Comparison of ENCODE assay signal across 36 cellular contexts in genomic region chr15:65332662-65333440, GRCh38. TPM values are rescaled to one million over a fixed set of nuclear protein-coding genes. Genes with fewer than 3 reads are reported as not detected.
DNase-seq lines count a peak whose midpoint lies in the region; ATAC-seq and TF ChIP-seq lines count a peak whose summit lies in the region.
"Had no signal": no experiment of that assay in that cellular context is flagged by ENCODE, and none has a peak within 500 bp of the region (broad histone marks: within the 10 kb centered on the region; RNA-seq: fewer than 3 reads in every experiment).

No MANE protein-coding gene starts in this region.

- CTCF ChIA-PET in HEK293 (lab: Yijun Ruan, JAX) = interaction anchor here (0.6 to 1.0 kb wide), 2 partner anchors 14 to 53 kb away, joined by 3 read pairs; no protein-coding TSS in a partner anchor

- H3K27ac Mint-ChIP-seq in endothelial cell (ENCODE audit: unreplicated experiment) = peak overlapping the region; percentile 57
- H3K27ac Mint-ChIP-seq in immature natural killer cell = no peak overlapping the region
- H3K27ac Mint-ChIP-seq: activated CD8-positive, alpha-beta memory T cell treated with anti-CD3 and anti-CD28 coated beads, Interleukin-2, amount 10 ng/mL, durations not matched to agents 7 days and 5 days; activated naive CD8-positive, alpha-beta T cell treated with anti-CD3 and anti-CD28 coated beads for 36 hours; HFFc6; T-helper 1 cell treated with Interleukin-12 subunit alpha and Interleukin-12 subunit beta and Interleukin-4 antibody, amounts not matched to agents 30 μg/mL and 1 μg/mL, for 36 hours had no signal

- no peak overlapping the region for H2AFZ ChIP-seq in osteoblast (ENCODE audit: low read length)

- DNase-seq in COLO668 (lab: John Stamatoyannopoulos, UW; ENCODE audit: unreplicated experiment) (peak; percentile 32), endothelial cell (ENCODE audit: low spot score) (no peak), osteoblast (ENCODE audit: insufficient read length, low spot score, missing footprints) (peak; percentile 65), GDM1 (lab: John Stamatoyannopoulos, UW) (no peak), immature natural killer cell (no peak)
- DNase-seq: activated CD4-positive, alpha-beta T cell treated with anti-CD3 and anti-CD28 coated beads, Interleukin-2, amount 50 U/mL, for 4 hours; activated CD8-positive, alpha-beta memory T cell treated with anti-CD3 and anti-CD28 coated beads, Interleukin-2, amount 10 ng/mL, durations not matched to agents 7 days and 5 days; activated gamma-delta T cell; activated naive CD8-positive, alpha-beta T cell treated with anti-CD3 and anti-CD28 coated beads for 36 hours; activated T-cell treated with anti-CD3 and anti-CD28 coated beads, Interleukin-2, amount 50 U/mL, for 4 hours; anterior cingulate cortex; C1 segment of cervical spinal cord; COR-L47; HFFc6; hippocampal formation; left ventricle myocardium superior; mesendoderm; MG63; NCI-H1105; NCI-H1930; OCI-M1; sigmoid colon; stimulated activated CD4-positive, alpha-beta T cell treated with anti-CD3 and anti-CD28 coated beads, Interleukin-4, amount 100 ng/mL, for 4 hours had no signal

- no peaks in the 10 kb centered on the region for H3K9me3 Mint-ChIP-seq in endothelial cell (ENCODE audit: unreplicated experiment)
- H3K9me3 Mint-ChIP-seq in immature natural killer cell = no peaks in the 10 kb centered on the region
- H3K9me3 Mint-ChIP-seq: activated naive CD8-positive, alpha-beta T cell treated with anti-CD3 and anti-CD28 coated beads for 36 hours; activated T-cell treated with anti-CD3 and anti-CD28 coated beads, Interleukin-2, amount 50 U/mL, for 4 hours; HFFc6; T-helper 1 cell treated with Interleukin-12 subunit alpha and Interleukin-12 subunit beta and Interleukin-4 antibody, amounts not matched to agents 30 μg/mL and 1 μg/mL, for 36 hours; type B pancreatic cell had no signal

- no peaks in the 10 kb centered on the region for H3K36me3 ChIP-seq in HEK293 (ENCODE audit: control insufficient read depth in 2 of 2, insufficient read depth in 1 of 2, low read length in 2 of 2)
- no peaks in the 10 kb centered on the region for H3K36me3 ChIP-seq in osteoblast (ENCODE audit: insufficient read depth, low read length)
- H3K36me3 ChIP-seq: gastroesophageal sphincter, MG63, neutrophil, sigmoid colon had no signal

- peaks cover 33% of the 10 kb centered on the region for H3K4me1 Mint-ChIP-seq in endothelial cell (ENCODE audit: unreplicated experiment)
- H3K4me1 Mint-ChIP-seq in immature natural killer cell = no peaks in the 10 kb centered on the region
- H3K4me1 Mint-ChIP-seq: activated CD8-positive, alpha-beta memory T cell treated with anti-CD3 and anti-CD28 coated beads, Interleukin-2, amount 10 ng/mL, durations not matched to agents 7 days and 5 days; activated naive CD8-positive, alpha-beta T cell treated with anti-CD3 and anti-CD28 coated beads for 36 hours had no signal

- peaks cover 4% of the 10 kb centered on the region for H3K4me1 ChIP-seq in HEK293 (ENCODE audit: control insufficient read depth, insufficient read depth, low read length)
- H3K4me1 ChIP-seq in osteoblast (ENCODE audit: insufficient read depth, low read length) = no peaks in the 10 kb centered on the region
- H3K4me1 ChIP-seq: gastroesophageal sphincter, sigmoid colon had no signal

- H3K79me2 ChIP-seq in osteoblast (ENCODE audit: insufficient read depth, low read length) = no peaks in the 10 kb centered on the region

- H3K27me3 Mint-ChIP-seq in endothelial cell (ENCODE audit: unreplicated experiment) (peaks cover 21% of the 10 kb centered on the region), immature natural killer cell (ENCODE audit: low read depth in 3 of 3) (peaks cover 0 to 2% (median 0%) of the 10 kb centered on the region in 3 donors)
- H3K27me3 Mint-ChIP-seq: progenitor cell of endocrine pancreas, type B pancreatic cell had no signal

- H3K36me3 Mint-ChIP-seq in endothelial cell (ENCODE audit: low read depth, unreplicated experiment) (peaks cover 44% of the 10 kb centered on the region), immature natural killer cell (no peaks in the 10 kb centered on the region)
- H3K36me3 Mint-ChIP-seq: activated CD8-positive, alpha-beta memory T cell treated with anti-CD3 and anti-CD28 coated beads, Interleukin-2, amount 10 ng/mL, durations not matched to agents 7 days and 5 days; activated naive CD8-positive, alpha-beta T cell treated with anti-CD3 and anti-CD28 coated beads for 36 hours had no signal

- H3K4me2 ChIP-seq in osteoblast (ENCODE audit: insufficient read depth, low read length) = no peak overlapping the region
- H3K4me2 ChIP-seq: KMS-11 had no signal

- H3K4me3 Mint-ChIP-seq in endothelial cell (ENCODE audit: unreplicated experiment) (no peak overlapping the region), immature natural killer cell (no peak overlapping the region)
- H3K4me3 Mint-ChIP-seq: activated CD8-positive, alpha-beta memory T cell treated with anti-CD3 and anti-CD28 coated beads, Interleukin-2, amount 10 ng/mL, durations not matched to agents 7 days and 5 days; activated naive CD8-positive, alpha-beta T cell treated with anti-CD3 and anti-CD28 coated beads for 36 hours; activated T-cell treated with anti-CD3 and anti-CD28 coated beads, Interleukin-2, amount 50 U/mL, for 4 hours; HFFc6; T-helper 1 cell treated with Interleukin-12 subunit alpha and Interleukin-12 subunit beta and Interleukin-4 antibody, amounts not matched to agents 30 μg/mL and 1 μg/mL, for 36 hours had no signal

- no peaks in the 10 kb centered on the region for H4K20me1 ChIP-seq in osteoblast (ENCODE audit: insufficient read depth, low read length)

- H3K9me3 ChIP-seq in HEK293 (ENCODE audit: control insufficient read depth, insufficient read depth, low read depth, low read length) (no peaks in the 10 kb centered on the region), osteoblast (ENCODE audit: low read depth, low read length) (no peaks in the 10 kb centered on the region)
- H3K9me3 ChIP-seq: gastroesophageal sphincter, MG63, neutrophil, sigmoid colon had no signal

- POLR2A ChIA-PET in HEK293 (lab: Yijun Ruan, JAX) = no interaction called here

- H3K4me3 ChIP-seq in HEK293 (ENCODE audit: low read depth, low read length) (no peak overlapping the region), osteoblast (ENCODE audit: insufficient read depth, low read length) (no peak overlapping the region)
- H3K4me3 ChIP-seq: gastroesophageal sphincter, MG63, sigmoid colon had no signal

- TF ChIP-seq CTCF in HEK293 (tag by site-specific recombination; IDR thresholded peaks at IDR 0.05) (no peak), endothelial cell (IDR thresholded peaks at IDR 0.05; ENCODE audit: unreplicated experiment) (no peak), osteoblast (IDR thresholded peaks at IDR 0.05; ENCODE audit: extremely low read depth, low read depth, low read length) (no peak)

- H3K27ac ChIP-seq in HEK293 (ENCODE audit: extremely low read depth, low read depth, low read length) (no peak overlapping the region), osteoblast (ENCODE audit: low read depth, low read length) (no peak overlapping the region)
- H3K27ac ChIP-seq: gastroesophageal sphincter, KMS-11, neutrophil, RWPE1, sigmoid colon had no signal

- peaks cover 12% of the 10 kb centered on the region for H3K27me3 ChIP-seq in osteoblast (ENCODE audit: insufficient read depth, low read length)
- H3K27me3 ChIP-seq: MG63, sigmoid colon had no signal

- no peak for ATAC-seq in HG02973 (IDR thresholded peaks at IDR 0.05; ENCODE audit: unreplicated experiment)
- ATAC-seq: activated CD8-positive, alpha-beta memory T cell treated with anti-CD3 and anti-CD28 coated beads, Interleukin-2, amount 10 ng/mL, durations not matched to agents 7 days and 5 days; gastroesophageal sphincter; left ventricle myocardium superior had no signal

TF ChIP-seq in HEK293, 187 proteins besides CTCF, POLR2A, EP300 and RAD21:
- 0 out of 2 replicates have a peak, but pooled peaks have one; percentile 13 for TF ChIP-seq GLIS2 (tag by site-specific recombination; IDR thresholded peaks at IDR 0.05)
- TF ChIP-seq ZNF214 (tag by site-specific recombination; IDR thresholded peaks at IDR 0.05; ENCODE audit: borderline replicate concordance) = no peak
- TF ChIP-seq ZNF560 (tag by site-specific recombination; IDR thresholded peaks at IDR 0.05; ENCODE audit: borderline replicate concordance) = no peak
- TF ChIP-seq ZNF335 (tag by site-specific recombination; conservative IDR thresholded peaks at IDR 0.05) = no peak

RNA-seq across cellular contexts. Expression of gene RNU5B-1, which starts 28.4 kb away (rescaled TPM):
- not detected for total RNA-seq in endothelial cell (ENCODE audit: unreplicated experiment)
- not detected in 2 replicates for total RNA-seq in osteoblast
- polyA plus RNA-seq in immature natural killer cell = not detected
- total RNA-seq: fibroblast of lung, G401, gastroesophageal sphincter, HT-29, sigmoid colon had no signal
- polyA plus RNA-seq: AG04450, fibroblast of lung, sigmoid colon had no signal

RNA-seq across cellular contexts. Expression of gene RNU5A-1, which starts 37.0 kb away (rescaled TPM):
- not detected for total RNA-seq in endothelial cell (ENCODE audit: unreplicated experiment)
- not detected in 2 replicates for total RNA-seq in osteoblast
- not detected for polyA plus RNA-seq in immature natural killer cell
- total RNA-seq: activated CD8-positive, alpha-beta memory T cell treated with anti-CD3 and anti-CD28 coated beads, Interleukin-2, amount 10 ng/mL, durations not matched to agents 7 days and 5 days; activated naive CD8-positive, alpha-beta T cell treated with anti-CD3 and anti-CD28 coated beads for 36 hours; activated T-cell treated with anti-CD3 and anti-CD28 coated beads, Interleukin-2, amount 50 U/mL, for 4 hours; fibroblast of lung; G401; gastroesophageal sphincter; HFFc6; HT-29; left ventricle myocardium superior; progenitor cell of endocrine pancreas; sigmoid colon had no signal
- polyA plus RNA-seq: AG04450, fibroblast of lung, sigmoid colon had no signal

RNA-seq across cellular contexts. Expression of gene IGDCC3, which starts 45.0 kb away (rescaled TPM):
- total RNA-seq in endothelial cell (ENCODE audit: unreplicated experiment) (538 TPM), osteoblast (0.29 TPM in 1 of 2 replicates, not detected in the other)
- polyA plus RNA-seq in immature natural killer cell = not detected
- total RNA-seq: activated CD8-positive, alpha-beta memory T cell treated with anti-CD3 and anti-CD28 coated beads, Interleukin-2, amount 10 ng/mL, durations not matched to agents 7 days and 5 days; activated naive CD8-positive, alpha-beta T cell treated with anti-CD3 and anti-CD28 coated beads for 36 hours; fibroblast of lung; HFFc6; HT-29 had no signal

RNA-seq across cellular contexts. Expression of gene PARP16, which starts 46.2 kb away (rescaled TPM):
- total RNA-seq in endothelial cell (ENCODE audit: unreplicated experiment) = 2.8 TPM
- total RNA-seq in osteoblast = 6.2 and 6.5 TPM in 2 replicates
- 10 to 100 TPM; 17.1 to 28.3 (median 17.4) TPM for polyA plus RNA-seq in immature natural killer cell

Comparison
In these comparisons a context has a peak if more than half of its experiments do, and no peak if none do; other contexts are left out.
1. DNase-seq: peak in COLO668 (single experiment) and osteoblast (single experiment); none in endothelial cell (single experiment), GDM1 (single experiment) and immature natural killer cell (0 of 3).
2. RNA of gene IGDCC3, which starts 45.0 kb away (total RNA-seq): 538 TPM in endothelial cell (single experiment); 0.29 TPM in osteoblast; every median in the first group is over 100 times any median in the second.